Comparison of ENCODE assay signal across 1 cellular context in the genomic region with DNA sequence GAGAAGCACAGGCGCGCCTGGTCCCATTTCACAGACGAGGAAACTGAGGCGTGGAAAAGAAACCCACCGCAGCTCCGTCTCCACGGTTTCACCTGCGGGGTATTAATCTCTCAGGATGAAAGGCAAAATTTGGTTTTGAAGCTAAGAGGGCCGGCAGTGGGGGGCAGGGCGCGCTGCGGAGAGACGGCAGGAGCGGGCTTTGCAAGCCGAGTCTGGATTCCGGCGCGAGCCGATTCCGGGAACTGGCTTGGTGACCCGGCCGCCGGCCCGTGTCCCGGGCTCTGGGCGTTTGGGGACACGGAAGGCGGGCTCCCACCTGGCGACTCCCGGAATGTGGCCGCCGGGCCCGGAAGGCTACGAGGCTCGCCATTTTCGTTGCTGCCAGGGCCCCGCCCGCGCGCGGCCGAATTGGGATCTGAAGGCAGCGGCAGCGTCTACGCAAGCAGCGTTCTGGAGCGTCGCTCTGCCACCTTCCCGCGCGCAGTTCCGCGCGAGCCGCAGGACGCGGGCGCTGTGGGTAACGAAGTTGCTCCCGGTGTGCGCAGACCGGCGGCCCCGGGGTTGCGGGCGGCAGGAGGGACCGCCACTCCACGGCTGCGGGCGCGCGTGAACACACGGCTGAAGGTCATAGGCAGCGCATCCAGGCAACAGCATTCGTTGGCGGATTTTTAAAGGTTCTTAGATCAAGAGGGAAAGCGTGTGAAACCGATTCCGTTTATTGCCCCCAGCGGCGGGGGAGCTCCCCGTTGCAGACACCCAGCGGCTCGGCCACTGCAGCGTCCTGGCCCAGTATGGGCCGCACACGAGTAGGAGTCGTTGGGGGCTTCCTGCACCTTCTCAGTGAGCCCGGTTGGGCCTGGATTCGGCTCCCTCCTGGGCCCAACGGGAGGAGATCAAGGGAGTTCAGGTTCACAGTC.
TF ChIP-seq lines count a peak whose summit lies in the region.

No MANE protein-coding gene starts in this region.

TF ChIP-seq in SK-N-SH, 30 proteins besides CTCF, POLR2A, EP300 and RAD21 (continued from another document):
- TF ChIP-seq TCF12 (IDR thresholded peaks at IDR 0.05) (no peak), POLR2AphosphoS5 (IDR thresholded peaks at IDR 0.05; ENCODE audit: low read depth, low read length) (no peak), MXI1 (IDR thresholded peaks at IDR 0.05; ENCODE audit: low read depth, low read length) (no peak), YY1 (IDR thresholded peaks at IDR 0.05; ENCODE audit: low read depth) (no peak), ELF1 (IDR thresholded peaks at IDR 0.05) (no peak), FOSL2 (IDR thresholded peaks at IDR 0.05; ENCODE audit: borderline replicate concordance, low read depth) (no peak), NFIC (IDR thresholded peaks at IDR 0.05; ENCODE audit: borderline replicate concordance) (no peak), CHD2 (IDR thresholded peaks at IDR 0.05; ENCODE audit: low read length, partially characterized antibody) (no peak), FOXM1 (IDR thresholded peaks at IDR 0.05; ENCODE audit: low read depth) (no peak), GATA2 (CRISPR knock-in tag; IDR thresholded peaks at IDR 0.05) (no peak), RXRA (IDR thresholded peaks at IDR 0.05; ENCODE audit: borderline replicate concordance, low read depth) (no peak), RFX5 (IDR thresholded peaks at IDR 0.05; ENCODE audit: low read length) (no peak), NRF1 (IDR thresholded peaks at IDR 0.05; ENCODE audit: low read depth, low read length) (no peak)
- TF ChIP-seq, protein P1, sequence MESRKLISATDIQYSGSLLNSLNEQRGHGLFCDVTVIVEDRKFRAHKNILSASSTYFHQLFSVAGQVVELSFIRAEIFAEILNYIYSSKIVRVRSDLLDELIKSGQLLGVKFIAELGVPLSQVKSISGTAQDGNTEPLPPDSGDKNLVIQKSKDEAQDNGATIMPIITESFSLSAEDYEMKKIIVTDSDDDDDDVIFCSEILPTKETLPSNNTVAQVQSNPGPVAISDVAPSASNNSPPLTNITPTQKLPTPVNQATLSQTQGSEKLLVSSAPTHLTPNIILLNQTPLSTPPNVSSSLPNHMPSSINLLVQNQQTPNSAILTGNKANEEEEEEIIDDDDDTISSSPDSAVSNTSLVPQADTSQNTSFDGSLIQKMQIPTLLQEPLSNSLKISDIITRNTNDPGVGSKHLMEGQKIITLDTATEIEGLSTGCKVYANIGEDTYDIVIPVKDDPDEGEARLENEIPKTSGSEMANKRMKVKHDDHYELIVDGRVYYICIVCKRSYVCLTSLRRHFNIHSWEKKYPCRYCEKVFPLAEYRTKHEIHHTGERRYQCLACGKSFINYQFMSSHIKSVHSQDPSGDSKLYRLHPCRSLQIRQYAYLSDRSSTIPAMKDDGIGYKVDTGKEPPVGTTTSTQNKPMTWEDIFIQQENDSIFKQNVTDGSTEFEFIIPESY (IDR thresholded peaks at IDR 0.05; ENCODE audit: borderline replicate concordance, low read depth), result no peak
- TF ChIP-seq, protein P2, sequence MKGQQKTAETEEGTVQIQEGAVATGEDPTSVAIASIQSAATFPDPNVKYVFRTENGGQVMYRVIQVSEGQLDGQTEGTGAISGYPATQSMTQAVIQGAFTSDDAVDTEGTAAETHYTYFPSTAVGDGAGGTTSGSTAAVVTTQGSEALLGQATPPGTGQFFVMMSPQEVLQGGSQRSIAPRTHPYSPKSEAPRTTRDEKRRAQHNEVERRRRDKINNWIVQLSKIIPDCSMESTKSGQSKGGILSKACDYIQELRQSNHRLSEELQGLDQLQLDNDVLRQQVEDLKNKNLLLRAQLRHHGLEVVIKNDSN (IDR thresholded peaks at IDR 0.05; ENCODE audit: borderline replicate concordance, low read depth), result no peak
- TF ChIP-seq, protein P3, sequence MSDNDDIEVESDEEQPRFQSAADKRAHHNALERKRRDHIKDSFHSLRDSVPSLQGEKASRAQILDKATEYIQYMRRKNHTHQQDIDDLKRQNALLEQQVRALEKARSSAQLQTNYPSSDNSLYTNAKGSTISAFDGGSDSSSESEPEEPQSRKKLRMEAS (IDR thresholded peaks at IDR 0.05; ENCODE audit: low read depth), result no peak
